ENCODE assay signal across 1 cellular context in the genomic region with DNA sequence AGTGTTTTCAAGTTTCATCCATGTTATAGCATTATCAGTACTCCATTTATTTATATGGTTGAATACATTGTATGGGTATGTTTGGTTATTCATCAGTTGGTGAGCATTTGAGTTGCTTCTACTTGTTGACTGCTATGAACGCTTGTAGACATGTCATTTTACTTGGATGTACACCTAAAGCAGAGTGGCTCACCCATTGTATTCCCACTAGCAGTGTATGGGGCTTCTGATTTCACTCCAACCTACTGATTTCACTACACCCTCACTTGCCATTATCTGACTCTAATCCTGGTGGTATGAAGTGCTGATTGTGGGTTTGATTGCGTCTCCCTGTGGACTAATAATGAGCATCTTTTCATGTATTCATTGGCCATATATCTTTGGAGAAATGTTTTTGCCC.
TF ChIP-seq lines count a peak whose summit lies in the region.

No MANE protein-coding gene starts in this region.

TF ChIP-seq in HEK293, 187 proteins besides CTCF, POLR2A, EP300 and RAD21:
- TF ChIP-seq PRDM1 (tag by site-specific recombination; IDR thresholded peaks at IDR 0.05) (peak; percentile 48; the same call in 1 of the 2 replicates), RBAK (tag by site-specific recombination; IDR thresholded peaks at IDR 0.05) (no peak), SCRT2 (tag by site-specific recombination; IDR thresholded peaks at IDR 0.05) (peak; percentile 54)
